In the genomic region with DNA sequence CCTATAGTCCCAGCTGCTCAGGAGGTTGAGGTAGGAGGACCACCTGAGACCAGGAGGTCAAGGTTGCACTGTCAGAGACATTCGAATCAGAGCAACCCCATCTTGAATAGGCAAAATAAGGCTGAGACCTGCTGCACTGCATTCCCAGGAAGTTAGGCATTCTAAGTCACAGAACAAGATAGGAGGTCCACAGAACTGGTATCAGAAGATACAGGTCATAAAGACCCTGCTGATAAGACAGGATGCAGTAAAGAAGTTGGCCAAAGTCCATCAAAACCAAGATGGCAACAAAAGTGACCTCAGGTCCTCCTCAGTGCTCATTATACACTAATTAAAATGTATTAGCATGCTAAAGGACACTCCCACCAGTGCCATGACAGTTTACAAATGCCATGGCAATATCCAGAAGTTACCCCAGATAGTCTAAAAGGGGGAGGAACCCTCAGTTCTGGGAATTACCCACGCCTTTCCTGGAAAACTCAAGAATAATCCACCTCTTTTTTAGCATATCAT, we compare ENCODE assay signal across 1 cellular context.
TF ChIP-seq lines count a peak whose summit lies in the region.

No MANE protein-coding gene starts in this region.

TF ChIP-seq in K562, 482 proteins besides CTCF, POLR2A, EP300 and RAD21 (continued from another document and continues in another):
- TF ChIP-seq, protein P1, sequence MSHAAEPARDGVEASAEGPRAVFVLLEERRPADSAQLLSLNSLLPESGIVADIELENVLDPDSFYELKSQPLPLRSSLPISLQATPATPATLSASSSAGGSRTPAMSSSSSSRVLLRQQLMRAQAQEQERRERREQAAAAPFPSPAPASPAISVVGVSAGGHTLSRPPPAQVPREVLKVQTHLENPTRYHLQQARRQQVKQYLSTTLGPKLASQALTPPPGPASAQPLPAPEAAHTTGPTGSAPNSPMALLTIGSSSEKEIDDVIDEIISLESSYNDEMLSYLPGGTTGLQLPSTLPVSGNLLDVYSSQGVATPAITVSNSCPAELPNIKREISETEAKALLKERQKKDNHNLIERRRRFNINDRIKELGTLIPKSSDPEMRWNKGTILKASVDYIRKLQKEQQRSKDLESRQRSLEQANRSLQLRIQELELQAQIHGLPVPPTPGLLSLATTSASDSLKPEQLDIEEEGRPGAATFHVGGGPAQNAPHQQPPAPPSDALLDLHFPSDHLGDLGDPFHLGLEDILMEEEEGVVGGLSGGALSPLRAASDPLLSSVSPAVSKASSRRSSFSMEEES (CRISPR knock-in tag; IDR thresholded peaks at IDR 0.05), result no peak
- peak; percentile 39 for TF ChIP-seq NFIC (IDR thresholded peaks at IDR 0.05)
- TF ChIP-seq, protein P2, sequence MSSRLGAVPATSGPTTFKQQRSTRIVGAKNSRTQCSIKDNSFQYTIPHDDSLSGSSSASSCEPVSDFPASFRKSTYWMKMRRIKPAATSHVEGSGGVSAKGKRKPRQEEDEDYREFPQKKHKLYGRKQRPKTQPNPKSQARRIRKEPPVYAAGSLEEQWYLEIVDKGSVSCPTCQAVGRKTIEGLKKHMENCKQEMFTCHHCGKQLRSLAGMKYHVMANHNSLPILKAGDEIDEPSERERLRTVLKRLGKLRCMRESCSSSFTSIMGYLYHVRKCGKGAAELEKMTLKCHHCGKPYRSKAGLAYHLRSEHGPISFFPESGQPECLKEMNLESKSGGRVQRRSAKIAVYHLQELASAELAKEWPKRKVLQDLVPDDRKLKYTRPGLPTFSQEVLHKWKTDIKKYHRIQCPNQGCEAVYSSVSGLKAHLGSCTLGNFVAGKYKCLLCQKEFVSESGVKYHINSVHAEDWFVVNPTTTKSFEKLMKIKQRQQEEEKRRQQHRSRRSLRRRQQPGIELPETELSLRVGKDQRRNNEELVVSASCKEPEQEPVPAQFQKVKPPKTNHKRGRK (tag; IDR thresholded peaks at IDR 0.05), result no peak
- TF ChIP-seq, protein P3, sequence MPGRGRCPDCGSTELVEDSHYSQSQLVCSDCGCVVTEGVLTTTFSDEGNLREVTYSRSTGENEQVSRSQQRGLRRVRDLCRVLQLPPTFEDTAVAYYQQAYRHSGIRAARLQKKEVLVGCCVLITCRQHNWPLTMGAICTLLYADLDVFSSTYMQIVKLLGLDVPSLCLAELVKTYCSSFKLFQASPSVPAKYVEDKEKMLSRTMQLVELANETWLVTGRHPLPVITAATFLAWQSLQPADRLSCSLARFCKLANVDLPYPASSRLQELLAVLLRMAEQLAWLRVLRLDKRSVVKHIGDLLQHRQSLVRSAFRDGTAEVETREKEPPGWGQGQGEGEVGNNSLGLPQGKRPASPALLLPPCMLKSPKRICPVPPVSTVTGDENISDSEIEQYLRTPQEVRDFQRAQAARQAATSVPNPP (IDR thresholded peaks at IDR 0.05; ENCODE audit: borderline replicate concordance, insufficient read depth, insufficient read length), result no peak
- TF ChIP-seq, protein P4, sequence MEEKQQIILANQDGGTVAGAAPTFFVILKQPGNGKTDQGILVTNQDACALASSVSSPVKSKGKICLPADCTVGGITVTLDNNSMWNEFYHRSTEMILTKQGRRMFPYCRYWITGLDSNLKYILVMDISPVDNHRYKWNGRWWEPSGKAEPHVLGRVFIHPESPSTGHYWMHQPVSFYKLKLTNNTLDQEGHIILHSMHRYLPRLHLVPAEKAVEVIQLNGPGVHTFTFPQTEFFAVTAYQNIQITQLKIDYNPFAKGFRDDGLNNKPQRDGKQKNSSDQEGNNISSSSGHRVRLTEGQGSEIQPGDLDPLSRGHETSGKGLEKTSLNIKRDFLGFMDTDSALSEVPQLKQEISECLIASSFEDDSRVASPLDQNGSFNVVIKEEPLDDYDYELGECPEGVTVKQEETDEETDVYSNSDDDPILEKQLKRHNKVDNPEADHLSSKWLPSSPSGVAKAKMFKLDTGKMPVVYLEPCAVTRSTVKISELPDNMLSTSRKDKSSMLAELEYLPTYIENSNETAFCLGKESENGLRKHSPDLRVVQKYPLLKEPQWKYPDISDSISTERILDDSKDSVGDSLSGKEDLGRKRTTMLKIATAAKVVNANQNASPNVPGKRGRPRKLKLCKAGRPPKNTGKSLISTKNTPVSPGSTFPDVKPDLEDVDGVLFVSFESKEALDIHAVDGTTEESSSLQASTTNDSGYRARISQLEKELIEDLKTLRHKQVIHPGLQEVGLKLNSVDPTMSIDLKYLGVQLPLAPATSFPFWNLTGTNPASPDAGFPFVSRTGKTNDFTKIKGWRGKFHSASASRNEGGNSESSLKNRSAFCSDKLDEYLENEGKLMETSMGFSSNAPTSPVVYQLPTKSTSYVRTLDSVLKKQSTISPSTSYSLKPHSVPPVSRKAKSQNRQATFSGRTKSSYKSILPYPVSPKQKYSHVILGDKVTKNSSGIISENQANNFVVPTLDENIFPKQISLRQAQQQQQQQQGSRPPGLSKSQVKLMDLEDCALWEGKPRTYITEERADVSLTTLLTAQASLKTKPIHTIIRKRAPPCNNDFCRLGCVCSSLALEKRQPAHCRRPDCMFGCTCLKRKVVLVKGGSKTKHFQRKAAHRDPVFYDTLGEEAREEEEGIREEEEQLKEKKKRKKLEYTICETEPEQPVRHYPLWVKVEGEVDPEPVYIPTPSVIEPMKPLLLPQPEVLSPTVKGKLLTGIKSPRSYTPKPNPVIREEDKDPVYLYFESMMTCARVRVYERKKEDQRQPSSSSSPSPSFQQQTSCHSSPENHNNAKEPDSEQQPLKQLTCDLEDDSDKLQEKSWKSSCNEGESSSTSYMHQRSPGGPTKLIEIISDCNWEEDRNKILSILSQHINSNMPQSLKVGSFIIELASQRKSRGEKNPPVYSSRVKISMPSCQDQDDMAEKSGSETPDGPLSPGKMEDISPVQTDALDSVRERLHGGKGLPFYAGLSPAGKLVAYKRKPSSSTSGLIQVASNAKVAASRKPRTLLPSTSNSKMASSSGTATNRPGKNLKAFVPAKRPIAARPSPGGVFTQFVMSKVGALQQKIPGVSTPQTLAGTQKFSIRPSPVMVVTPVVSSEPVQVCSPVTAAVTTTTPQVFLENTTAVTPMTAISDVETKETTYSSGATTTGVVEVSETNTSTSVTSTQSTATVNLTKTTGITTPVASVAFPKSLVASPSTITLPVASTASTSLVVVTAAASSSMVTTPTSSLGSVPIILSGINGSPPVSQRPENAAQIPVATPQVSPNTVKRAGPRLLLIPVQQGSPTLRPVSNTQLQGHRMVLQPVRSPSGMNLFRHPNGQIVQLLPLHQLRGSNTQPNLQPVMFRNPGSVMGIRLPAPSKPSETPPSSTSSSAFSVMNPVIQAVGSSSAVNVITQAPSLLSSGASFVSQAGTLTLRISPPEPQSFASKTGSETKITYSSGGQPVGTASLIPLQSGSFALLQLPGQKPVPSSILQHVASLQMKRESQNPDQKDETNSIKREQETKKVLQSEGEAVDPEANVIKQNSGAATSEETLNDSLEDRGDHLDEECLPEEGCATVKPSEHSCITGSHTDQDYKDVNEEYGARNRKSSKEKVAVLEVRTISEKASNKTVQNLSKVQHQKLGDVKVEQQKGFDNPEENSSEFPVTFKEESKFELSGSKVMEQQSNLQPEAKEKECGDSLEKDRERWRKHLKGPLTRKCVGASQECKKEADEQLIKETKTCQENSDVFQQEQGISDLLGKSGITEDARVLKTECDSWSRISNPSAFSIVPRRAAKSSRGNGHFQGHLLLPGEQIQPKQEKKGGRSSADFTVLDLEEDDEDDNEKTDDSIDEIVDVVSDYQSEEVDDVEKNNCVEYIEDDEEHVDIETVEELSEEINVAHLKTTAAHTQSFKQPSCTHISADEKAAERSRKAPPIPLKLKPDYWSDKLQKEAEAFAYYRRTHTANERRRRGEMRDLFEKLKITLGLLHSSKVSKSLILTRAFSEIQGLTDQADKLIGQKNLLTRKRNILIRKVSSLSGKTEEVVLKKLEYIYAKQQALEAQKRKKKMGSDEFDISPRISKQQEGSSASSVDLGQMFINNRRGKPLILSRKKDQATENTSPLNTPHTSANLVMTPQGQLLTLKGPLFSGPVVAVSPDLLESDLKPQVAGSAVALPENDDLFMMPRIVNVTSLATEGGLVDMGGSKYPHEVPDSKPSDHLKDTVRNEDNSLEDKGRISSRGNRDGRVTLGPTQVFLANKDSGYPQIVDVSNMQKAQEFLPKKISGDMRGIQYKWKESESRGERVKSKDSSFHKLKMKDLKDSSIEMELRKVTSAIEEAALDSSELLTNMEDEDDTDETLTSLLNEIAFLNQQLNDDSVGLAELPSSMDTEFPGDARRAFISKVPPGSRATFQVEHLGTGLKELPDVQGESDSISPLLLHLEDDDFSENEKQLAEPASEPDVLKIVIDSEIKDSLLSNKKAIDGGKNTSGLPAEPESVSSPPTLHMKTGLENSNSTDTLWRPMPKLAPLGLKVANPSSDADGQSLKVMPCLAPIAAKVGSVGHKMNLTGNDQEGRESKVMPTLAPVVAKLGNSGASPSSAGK (IDR thresholded peaks at IDR 0.05), result no peak; the same call in 1 of the 2 replicates
- TF ChIP-seq NONO (IDR thresholded peaks at IDR 0.05; ENCODE audit: low read depth in 2 of 2, low read length in 1 of 2), result no peak
- TF ChIP-seq, protein P5, sequence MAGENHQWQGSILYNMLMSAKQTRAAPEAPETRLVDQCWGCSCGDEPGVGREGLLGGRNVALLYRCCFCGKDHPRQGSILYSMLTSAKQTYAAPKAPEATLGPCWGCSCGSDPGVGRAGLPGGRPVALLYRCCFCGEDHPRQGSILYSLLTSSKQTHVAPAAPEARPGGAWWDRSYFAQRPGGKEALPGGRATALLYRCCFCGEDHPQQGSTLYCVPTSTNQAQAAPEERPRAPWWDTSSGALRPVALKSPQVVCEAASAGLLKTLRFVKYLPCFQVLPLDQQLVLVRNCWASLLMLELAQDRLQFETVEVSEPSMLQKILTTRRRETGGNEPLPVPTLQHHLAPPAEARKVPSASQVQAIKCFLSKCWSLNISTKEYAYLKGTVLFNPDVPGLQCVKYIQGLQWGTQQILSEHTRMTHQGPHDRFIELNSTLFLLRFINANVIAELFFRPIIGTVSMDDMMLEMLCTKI (IDR thresholded peaks at IDR 0.05; ENCODE audit: partially characterized antibody), result no peak
- TF ChIP-seq, protein P6, sequence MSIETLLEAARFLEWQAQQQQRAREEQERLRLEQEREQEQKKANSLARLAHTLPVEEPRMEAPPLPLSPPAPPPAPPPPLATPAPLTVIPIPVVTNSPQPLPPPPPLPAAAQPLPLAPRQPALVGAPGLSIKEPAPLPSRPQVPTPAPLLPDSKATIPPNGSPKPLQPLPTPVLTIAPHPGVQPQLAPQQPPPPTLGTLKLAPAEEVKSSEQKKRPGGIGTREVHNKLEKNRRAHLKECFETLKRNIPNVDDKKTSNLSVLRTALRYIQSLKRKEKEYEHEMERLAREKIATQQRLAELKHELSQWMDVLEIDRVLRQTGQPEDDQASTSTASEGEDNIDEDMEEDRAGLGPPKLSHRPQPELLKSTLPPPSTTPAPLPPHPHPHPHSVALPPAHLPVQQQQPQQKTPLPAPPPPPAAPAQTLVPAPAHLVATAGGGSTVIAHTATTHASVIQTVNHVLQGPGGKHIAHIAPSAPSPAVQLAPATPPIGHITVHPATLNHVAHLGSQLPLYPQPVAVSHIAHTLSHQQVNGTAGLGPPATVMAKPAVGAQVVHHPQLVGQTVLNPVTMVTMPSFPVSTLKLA (conservative IDR thresholded peaks at IDR 0.05), result no peak
- no peak for TF ChIP-seq HDAC8 (tag; IDR thresholded peaks at IDR 0.05)
- no peak for TF ChIP-seq TAF9B (IDR thresholded peaks at IDR 0.05; ENCODE audit: partially characterized antibody)
- no peak for TF ChIP-seq TCF7 (IDR thresholded peaks at IDR 0.05; ENCODE audit: borderline replicate concordance)
- no peak for TF ChIP-seq MCM5 (IDR thresholded peaks at IDR 0.05; ENCODE audit: low read depth)
- TF ChIP-seq ZNF589 (CRISPR knock-in tag; IDR thresholded peaks at IDR 0.05; ENCODE audit: low read depth), result no peak; the same call in 1 of the 2 replicates
- TF ChIP-seq ARNT (IDR thresholded peaks at IDR 0.05), result no peak
- TF ChIP-seq CBFB (CRISPR knock-in tag; IDR thresholded peaks at IDR 0.05), result no peak
- no peak for TF ChIP-seq ZSCAN32 (CRISPR knock-in tag; IDR thresholded peaks at IDR 0.05)
- no peak; the same call in 1 of the 2 replicates for TF ChIP-seq ZKSCAN8 (CRISPR knock-in tag; IDR thresholded peaks at IDR 0.05)
- TF ChIP-seq, protein P7, sequence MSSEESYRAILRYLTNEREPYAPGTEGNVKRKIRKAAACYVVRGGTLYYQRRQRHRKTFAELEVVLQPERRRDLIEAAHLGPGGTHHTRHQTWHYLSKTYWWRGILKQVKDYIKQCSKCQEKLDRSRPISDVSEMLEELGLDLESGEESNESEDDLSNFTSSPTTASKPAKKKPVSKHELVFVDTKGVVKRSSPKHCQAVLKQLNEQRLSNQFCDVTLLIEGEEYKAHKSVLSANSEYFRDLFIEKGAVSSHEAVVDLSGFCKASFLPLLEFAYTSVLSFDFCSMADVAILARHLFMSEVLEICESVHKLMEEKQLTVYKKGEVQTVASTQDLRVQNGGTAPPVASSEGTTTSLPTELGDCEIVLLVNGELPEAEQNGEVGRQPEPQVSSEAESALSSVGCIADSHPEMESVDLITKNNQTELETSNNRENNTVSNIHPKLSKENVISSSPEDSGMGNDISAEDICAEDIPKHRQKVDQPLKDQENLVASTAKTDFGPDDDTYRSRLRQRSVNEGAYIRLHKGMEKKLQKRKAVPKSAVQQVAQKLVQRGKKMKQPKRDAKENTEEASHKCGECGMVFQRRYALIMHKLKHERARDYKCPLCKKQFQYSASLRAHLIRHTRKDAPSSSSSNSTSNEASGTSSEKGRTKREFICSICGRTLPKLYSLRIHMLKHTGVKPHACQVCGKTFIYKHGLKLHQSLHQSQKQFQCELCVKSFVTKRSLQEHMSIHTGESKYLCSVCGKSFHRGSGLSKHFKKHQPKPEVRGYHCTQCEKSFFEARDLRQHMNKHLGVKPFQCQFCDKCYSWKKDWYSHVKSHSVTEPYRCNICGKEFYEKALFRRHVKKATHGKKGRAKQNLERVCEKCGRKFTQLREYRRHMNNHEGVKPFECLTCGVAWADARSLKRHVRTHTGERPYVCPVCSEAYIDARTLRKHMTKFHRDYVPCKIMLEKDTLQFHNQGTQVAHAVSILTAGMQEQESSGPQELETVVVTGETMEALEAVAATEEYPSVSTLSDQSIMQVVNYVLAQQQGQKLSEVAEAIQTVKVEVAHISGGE (CRISPR knock-in tag; IDR thresholded peaks at IDR 0.05), result no peak
- no peak for TF ChIP-seq ZNF146 (CRISPR knock-in tag; IDR thresholded peaks at IDR 0.05; ENCODE audit: unreplicated experiment)
- no peak for TF ChIP-seq NBN (IDR thresholded peaks at IDR 0.05; ENCODE audit: low read depth)
- TF ChIP-seq ZFPM2 (CRISPR knock-in tag; IDR thresholded peaks at IDR 0.05), result no peak
- TF ChIP-seq POLR2AphosphoS2 (IDR thresholded peaks at IDR 0.05; ENCODE audit: low read length), result no peak
- no peak for TF ChIP-seq TOE1 (IDR thresholded peaks at IDR 0.05; ENCODE audit: borderline replicate concordance)
- TF ChIP-seq TOE1 (CRISPR knock-in tag; IDR thresholded peaks at IDR 0.05; ENCODE audit: borderline replicate concordance, low read depth), result no peak
- no peak for TF ChIP-seq COPS2 (conservative IDR thresholded peaks at IDR 0.05)
- peak; percentile 35; the same call in 1 of the 2 replicates for TF ChIP-seq TAL1 (IDR thresholded peaks at IDR 0.05)
- TF ChIP-seq BCOR (IDR thresholded peaks at IDR 0.05), result no peak
- no peak for TF ChIP-seq ZNF354B (CRISPR knock-in tag; IDR thresholded peaks at IDR 0.05)
- peak; percentile 35; the same call in 1 of the 2 replicates for TF ChIP-seq ARID1B (IDR thresholded peaks at IDR 0.05)
